ENCODE assay signal across 25 cellular contexts in the genomic region with DNA sequence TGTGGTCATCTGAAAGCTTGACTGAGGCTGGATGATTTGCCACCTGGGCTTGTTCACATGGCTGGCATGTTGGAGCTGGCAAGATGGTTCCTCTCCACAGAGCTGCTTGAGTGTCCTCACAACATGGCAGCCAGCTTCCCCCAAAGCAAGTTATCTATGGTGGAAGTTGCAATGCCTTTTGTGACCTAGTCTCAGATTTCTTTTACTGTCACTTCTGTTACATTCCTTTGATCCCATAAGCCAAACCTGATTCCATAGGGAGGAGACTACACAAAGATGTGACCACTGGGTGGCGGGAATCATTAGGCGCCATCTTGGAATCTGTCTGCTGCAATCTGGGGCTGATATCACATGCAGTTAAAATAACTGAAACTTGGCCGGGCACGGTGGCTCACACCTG. TPM values are rescaled to one million over a fixed set of nuclear protein-coding genes. Genes with fewer than 3 reads are reported as not detected.
"Had no signal": no experiment of that assay in that cellular context is flagged by ENCODE, and none has a peak within 500 bp of the region (broad histone marks: within the 10 kb centered on the region; RNA-seq: fewer than 3 reads in every experiment).

No MANE protein-coding gene starts in this region.

- H3K27ac ChIP-seq: adrenal gland, breast epithelium, Peyer's patch, RWPE1, SJCRH30 had no signal

- H3K4me1 Mint-ChIP-seq: activated naive CD4-positive, alpha-beta T cell treated with anti-CD3 and anti-CD28 coated beads, Interleukin-2, amount 10 ng/mL, durations not matched to agents 7 days and 5 days had no signal

- H3K27ac Mint-ChIP-seq: activated CD8-positive, alpha-beta T cell treated with anti-CD3 and anti-CD28 coated beads for 36 hours; activated naive CD4-positive, alpha-beta T cell treated with anti-CD3 and anti-CD28 coated beads, Interleukin-2, amount 10 ng/mL, durations not matched to agents 7 days and 5 days; activated naive CD8-positive, alpha-beta T cell treated with anti-CD3 and anti-CD28 coated beads, Interleukin-2, amount 10 ng/mL, durations not matched to agents 7 days and 5 days; activated T-cell treated with anti-CD3 and anti-CD28 coated beads, Interleukin-2, amount 50 U/mL, for 72 hours; activated T-helper 2 cell treated with anti-CD3 and anti-CD28 coated beads, Interferon-gamma antibody, Interleukin-2, Interleukin-4, amounts not matched to agents 10 μg/mL and 5 μg/mL and 100 μg/mL, durations not matched to agents 14 hours and 24 hours and 36 hours; T-helper 1 cell treated with Interleukin-12 subunit alpha and Interleukin-12 subunit beta and Interleukin-4 antibody, amounts not matched to agents 30 μg/mL and 1 μg/mL, for 36 hours had no signal

- H3K4me1 ChIP-seq: adrenal gland, breast epithelium, Peyer's patch, SJCRH30 had no signal

- H3K27me3 Mint-ChIP-seq: activated CD8-positive, alpha-beta T cell treated with anti-CD3 and anti-CD28 coated beads for 36 hours; activated naive CD8-positive, alpha-beta T cell treated with anti-CD3 and anti-CD28 coated beads, Interleukin-2, amount 10 ng/mL, durations not matched to agents 7 days and 5 days had no signal

- H3K36me3 Mint-ChIP-seq: activated naive CD8-positive, alpha-beta T cell treated with anti-CD3 and anti-CD28 coated beads, Interleukin-2, amount 10 ng/mL, durations not matched to agents 7 days and 5 days had no signal

- H3K9me3 ChIP-seq: SJCRH30 had no signal

- DNase-seq: activated CD4-positive, alpha-beta T cell treated with anti-CD3 and anti-CD28 coated beads for 4 hours; activated CD8-positive, alpha-beta memory T cell treated with anti-CD3 and anti-CD28 coated beads, Interleukin-2, amount 50 U/mL, for 4 hours; activated CD8-positive, alpha-beta T cell treated with anti-CD3 and anti-CD28 coated beads for 36 hours; activated gamma-delta T cell treated with Interleukin-2 at 50 U/mL for 16 hours; activated naive CD4-positive, alpha-beta T cell treated with anti-CD3 and anti-CD28 coated beads, Interleukin-2, amount 10 ng/mL, durations not matched to agents 7 days and 5 days; activated naive CD8-positive, alpha-beta T cell treated with anti-CD3 and anti-CD28 coated beads, Interleukin-2, amount 10 ng/mL, durations not matched to agents 7 days and 5 days; activated T-cell treated with anti-CD3 and anti-CD28 coated beads, Interleukin-2, amount 50 U/mL, for 72 hours; adrenal gland; anterior cingulate cortex; caudate nucleus; NCI-H1048; NCI-H1417; NCI-H1930; NCI-H510A treated with DMSO at 0.1 percent for 48 hours; NCI-H69; NK-92 treated with Interleukin-12 subunit alpha and Interleukin-12 subunit beta, amount 100 ng/mL, for 24 hours; Peyer's patch; Right ventricle myocardium superior; SJCRH30 had no signal

- H3K36me3 ChIP-seq: adrenal gland, breast epithelium, Peyer's patch, SJCRH30 had no signal

- ATAC-seq: activated CD4-positive, CD25-positive, alpha-beta regulatory T cell treated with anti-CD3 and anti-CD28 coated beads, Interleukin-2, amount 50 U/mL, for 24 hours; activated CD8-positive, alpha-beta T cell treated with anti-CD3 and anti-CD28 coated beads for 36 hours; activated T-cell treated with anti-CD3 and anti-CD28 coated beads, Interleukin-2, amount 50 U/mL, for 72 hours had no signal

- H3K27me3 ChIP-seq: adrenal gland, breast epithelium, Peyer's patch had no signal

- H3K4me3 Mint-ChIP-seq: activated CD8-positive, alpha-beta T cell treated with anti-CD3 and anti-CD28 coated beads for 36 hours; activated naive CD4-positive, alpha-beta T cell treated with anti-CD3 and anti-CD28 coated beads, Interleukin-2, amount 10 ng/mL, durations not matched to agents 7 days and 5 days; activated naive CD8-positive, alpha-beta T cell treated with anti-CD3 and anti-CD28 coated beads, Interleukin-2, amount 10 ng/mL, durations not matched to agents 7 days and 5 days; activated T-cell treated with anti-CD3 and anti-CD28 coated beads, Interleukin-2, amount 50 U/mL, for 72 hours; T-helper 1 cell treated with Interleukin-12 subunit alpha and Interleukin-12 subunit beta and Interleukin-4 antibody, amounts not matched to agents 30 μg/mL and 1 μg/mL, for 36 hours had no signal

- H3K4me3 ChIP-seq: adrenal gland, breast epithelium, Peyer's patch, SJCRH30 had no signal

RNA-seq across cellular contexts. Expression of gene LMTK3, which starts 17.5 kb away (rescaled TPM):
- total RNA-seq: SJCRH30 had no signal

RNA-seq across cellular contexts. Expression of gene SULT2B1, which starts 22.8 kb away (rescaled TPM):
- total RNA-seq: activated CD8-positive, alpha-beta T cell treated with anti-CD3 and anti-CD28 coated beads for 36 hours; activated naive CD8-positive, alpha-beta T cell treated with anti-CD3 and anti-CD28 coated beads, Interleukin-2, amount 10 ng/mL, durations not matched to agents 7 days and 5 days; activated T-cell treated with anti-CD3 and anti-CD28 coated beads, Interleukin-2, amount 50 U/mL, for 72 hours; activated T-helper 2 cell treated with anti-CD3 and anti-CD28 coated beads, Interferon-gamma antibody, Interleukin-2, Interleukin-4, amounts not matched to agents 10 μg/mL and 5 μg/mL and 100 μg/mL, durations not matched to agents 14 hours and 24 hours and 36 hours; cerebellum had no signal
